Comparison of ENCODE assay signal across 8 cellular contexts in the genomic region with DNA sequence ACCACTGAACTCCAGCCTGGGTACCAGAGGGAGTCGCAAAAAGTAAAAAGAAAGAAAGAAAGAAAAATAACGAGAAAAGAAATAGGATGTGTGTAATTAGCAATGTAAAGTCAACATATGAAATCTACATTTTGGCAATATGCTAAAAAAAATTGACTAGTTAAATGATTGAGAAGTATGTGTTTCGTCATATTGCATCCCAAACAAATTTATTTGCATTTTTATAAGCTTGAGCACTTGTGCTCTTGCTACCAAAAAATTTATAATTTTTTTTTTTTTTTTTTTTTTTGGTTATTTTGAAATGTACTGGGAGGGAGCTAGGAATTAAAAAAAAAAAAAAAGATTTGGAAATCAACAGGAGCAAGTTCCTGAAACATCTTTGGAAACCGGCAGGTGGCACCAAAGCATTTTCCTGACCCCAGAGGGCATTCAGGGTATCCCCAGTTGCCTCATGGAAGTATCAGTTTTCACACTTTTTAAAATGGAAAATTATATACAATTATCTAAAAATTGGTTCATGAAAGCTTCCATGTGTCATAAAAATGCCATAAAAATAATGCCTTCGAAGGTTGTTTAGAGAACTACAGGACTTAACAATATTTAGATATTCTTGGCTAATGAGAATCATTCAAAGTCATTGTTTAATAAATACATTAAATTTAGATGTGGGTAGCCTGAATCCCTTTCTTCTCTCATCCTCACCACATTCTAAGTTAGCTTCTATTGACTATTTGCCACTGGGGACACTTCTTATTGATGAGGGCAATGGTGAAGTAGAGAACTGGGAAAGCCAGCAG. TPM values are rescaled to one million over a fixed set of nuclear protein-coding genes. Genes with fewer than 3 reads are reported as not detected.
DNase-seq lines count a peak whose midpoint lies in the region; ATAC-seq and TF ChIP-seq lines count a peak whose summit lies in the region.

No MANE protein-coding gene starts in this region.

- H3K27me3 ChIP-seq in adrenal gland, result peaks cover 5% of the 10 kb centered on the region

- TF ChIP-seq CTCF in adrenal gland (IDR thresholded peaks at IDR 0.05), result peak; percentile 11 to 59 (median 50)

- no peaks in the 10 kb centered on the region for H3K9me3 Mint-ChIP-seq in stimulated activated naive CD8-positive, alpha-beta T cell treated with anti-CD3 and anti-CD28 coated beads, Interleukin-15, amount 100 ng/mL, for 72 hours

- DNase-seq in stimulated activated naive CD8-positive, alpha-beta T cell treated with anti-CD3 and anti-CD28 coated beads, Interleukin-15, Interleukin-2, amounts not matched to agents 100 U/mL and 50 U/mL, for 24 hours, result peak; percentile 41
- DNase-seq in stimulated activated naive CD8-positive, alpha-beta T cell treated with anti-CD3 and anti-CD28 coated beads, Interleukin-15, amount 100 ng/mL, for 72 hours, result no peak
- DNase-seq in NCI-H1694 (lab: John Stamatoyannopoulos, UW) (peak; percentile 69), adrenal gland (peak; percentile 35 to 64 (median 58)), hepatic stellate cell (ENCODE audit: low spot score) (peak; percentile 11)
- DNase-seq in stimulated activated CD8-positive, alpha-beta memory T cell treated with anti-CD3 and anti-CD28 coated beads, Interleukin-4, amount 100 ng/mL, for 48 hours, result peak; percentile 55

- peaks cover 37% of the 10 kb centered on the region for H3K27me3 Mint-ChIP-seq in stimulated activated naive CD8-positive, alpha-beta T cell treated with anti-CD3 and anti-CD28 coated beads, Interleukin-15, amount 100 ng/mL, for 72 hours

- intact Hi-C loops in adrenal gland (cut with DNase I), result loop anchor here (5.0 to 10.0 kb wide), 3 partner anchors 54 to 956 kb away; no protein-coding TSS in a partner anchor

- no peaks in the 10 kb centered on the region for H3K9me3 ChIP-seq in adrenal gland (replicated peaks in 1 of 3)

- ATAC-seq in stimulated activated naive CD8-positive, alpha-beta T cell treated with anti-CD3 and anti-CD28 coated beads, Interleukin-15, Interleukin-2, amounts not matched to agents 100 U/mL and 50 U/mL, for 24 hours, result no peak
- no peak for ATAC-seq in stimulated activated naive CD8-positive, alpha-beta T cell treated with anti-CD3 and anti-CD28 coated beads, Interleukin-15, amount 100 ng/mL, for 72 hours
- ATAC-seq in GM21576 (IDR thresholded peaks at IDR 0.05; ENCODE audit: unreplicated experiment), result no peak
- ATAC-seq in HG03159 (IDR thresholded peaks at IDR 0.05; ENCODE audit: unreplicated experiment), result no peak

- H3K27ac ChIP-seq in adrenal gland, result no peak overlapping the region

- H3K36me3 ChIP-seq in adrenal gland (replicated peaks in 1 of 2), result no peaks in the 10 kb centered on the region

- TF ChIP-seq POLR2A in adrenal gland (IDR thresholded peaks at IDR 0.05), result no peak

- WGBS in adrenal gland, 4 donors, result 10 to 25% (median 15%) methylated on average over 5 of the region's 5 CpGs

- H3K4me1 Mint-ChIP-seq in stimulated activated naive CD8-positive, alpha-beta T cell treated with anti-CD3 and anti-CD28 coated beads, Interleukin-15, amount 100 ng/mL, for 72 hours, result peaks cover 12% of the 10 kb centered on the region

- no peaks in the 10 kb centered on the region for H3K4me1 ChIP-seq in adrenal gland (replicated peaks in 1 of 2)

- H3K4me3 ChIP-seq in adrenal gland, result no peak overlapping the region

- no peak overlapping the region for H3K4me3 Mint-ChIP-seq in stimulated activated naive CD8-positive, alpha-beta T cell treated with anti-CD3 and anti-CD28 coated beads, Interleukin-15, amount 100 ng/mL, for 72 hours

- no peak overlapping the region for H3K27ac Mint-ChIP-seq in stimulated activated naive CD8-positive, alpha-beta T cell treated with anti-CD3 and anti-CD28 coated beads, Interleukin-15, amount 100 ng/mL, for 72 hours

RNA-seq across cellular contexts. Expression of a gene that starts 4.8 kb away (rescaled TPM):
- total RNA-seq in adrenal gland, result 10 to 100 TPM; 11.0 to 50.8 (median 25.2) TPM
- 10 to 100 TPM in 1 of 3 donors, 1 to 10 TPM in 2; 3.5 to 17.0 (median 5.5) TPM for polyA plus RNA-seq in adrenal gland

Comparison
In these comparisons a context has a peak if more than half of its experiments do, and no peak if none do; other contexts are left out.
1. DNase-seq: peak in stimulated activated naive CD8-positive, alpha-beta T cell treated with anti-CD3 and anti-CD28 coated beads, Interleukin-15, Interleukin-2, amounts not matched to agents 100 U/mL and 50 U/mL, for 24 hours (single experiment), NCI-H1694 (single experiment), adrenal gland (7 of 7), hepatic stellate cell (single experiment) and stimulated activated CD8-positive, alpha-beta memory T cell treated with anti-CD3 and anti-CD28 coated beads, Interleukin-4, amount 100 ng/mL, for 48 hours (single experiment); none in stimulated activated naive CD8-positive, alpha-beta T cell treated with anti-CD3 and anti-CD28 coated beads, Interleukin-15, amount 100 ng/mL, for 72 hours (0 of 2).